ENCODE assay signal across 12 cellular contexts in genomic region chr7:158572000-158572828, GRCh38. TPM values are rescaled to one million over a fixed set of nuclear protein-coding genes. Genes with fewer than 3 reads are reported as not detected.
DNase-seq lines count a peak whose midpoint lies in the region; ATAC-seq, FAIRE-seq and TF ChIP-seq lines count a peak whose summit lies in the region.
"Had no signal": no experiment of that assay in that cellular context is flagged by ENCODE, and none has a peak within 500 bp of the region (broad histone marks: within the 10 kb centered on the region; RNA-seq: fewer than 3 reads in every experiment).

No MANE protein-coding gene starts in this region.

- FAIRE-seq in bronchial epithelial cell (lab: Jason Lieb, UNC): no peak

- H3K27me3 ChIP-seq in H7 (ENCODE audit: control insufficient read depth, insufficient read depth, low read length) (no peaks in the 10 kb centered on the region; the same call in 1 of the 2 replicates), bronchial epithelial cell (ENCODE audit: control insufficient read depth, insufficient read depth, low read length) (no peaks in the 10 kb centered on the region)
- no peaks in the 10 kb centered on the region for H3K27me3 ChIP-seq in CD8-positive, alpha-beta memory T cell (ENCODE audit: insufficient read depth, low read length, poor library complexity, severe bottlenecking)

- no peaks in the 10 kb centered on the region for H3K9me3 Mint-ChIP-seq in CD8-positive, alpha-beta memory T cell
- H3K9me3 Mint-ChIP-seq: natural killer cell had no signal

- H3K36me3 Mint-ChIP-seq in CD8-positive, alpha-beta memory T cell: no peaks in the 10 kb centered on the region
- H3K36me3 Mint-ChIP-seq: natural killer cell had no signal

- no peak overlapping the region for H3K27ac Mint-ChIP-seq in CD8-positive, alpha-beta memory T cell
- H3K27ac Mint-ChIP-seq: natural killer cell had no signal

- intact Hi-C loops in left cardiac atrium (cut with DNase I): no loop called here

- H3K27ac ChIP-seq in CD8-positive, alpha-beta memory T cell (ENCODE audit: low read depth, low read length): no peak overlapping the region
- H3K27ac ChIP-seq: suprapubic skin had no signal

- H3K4me1 ChIP-seq in CD8-positive, alpha-beta memory T cell (ENCODE audit: insufficient read depth, low read length): no peaks in the 10 kb centered on the region

- H3K4me1 Mint-ChIP-seq in CD8-positive, alpha-beta memory T cell: no peaks in the 10 kb centered on the region
- H3K4me1 Mint-ChIP-seq: natural killer cell had no signal

- CTCF ChIA-PET in CD8-positive, alpha-beta memory T cell (lab: Charles Lee): no interaction called here

- DNase-seq in A172 (ENCODE audit: low spot score) (peak; percentile 17), H7 (peak; percentile 80), NCI-H345 treated with DMSO at 0.1 percent for 48 hours (lab: John Stamatoyannopoulos, UW; ENCODE audit: unreplicated experiment) (peak; percentile 11), bronchial epithelial cell (ENCODE audit: low read depth) (peak; percentile 20), left cardiac atrium (no peak), dedifferentiated amniotic fluid mesenchymal stem cell (ENCODE audit: extremely low spot score) (no peak)
- DNase-seq in CD8-positive, alpha-beta memory T cell: no peak
- DNase-seq: activated gamma-delta T cell treated with Interleukin-2 at 50 U/mL for 16 hours; natural killer cell; stimulated activated CD4-positive, alpha-beta T cell treated with anti-CD3 and anti-CD28 coated beads, Interleukin-2, amount 100 ng/mL, for 24 hours had no signal

- POLR2A ChIA-PET in CD8-positive, alpha-beta memory T cell (lab: Charles Lee): no interaction called here

- H3K36me3 ChIP-seq in H7 (replicated peaks; ENCODE audit: control insufficient read depth, insufficient read depth, low read length) (no peaks in the 10 kb centered on the region), bronchial epithelial cell (ENCODE audit: control insufficient read depth, insufficient read depth, low read length) (no peaks in the 10 kb centered on the region)
- no peaks in the 10 kb centered on the region for H3K36me3 ChIP-seq in CD8-positive, alpha-beta memory T cell (ENCODE audit: insufficient read depth, low read length)
- H3K36me3 ChIP-seq: suprapubic skin had no signal

- H3K27me3 Mint-ChIP-seq in CD8-positive, alpha-beta memory T cell: peaks cover 21 to 23% of the 10 kb centered on the region in 2 donors

- no peak for TF ChIP-seq CTCF in bronchial epithelial cell (IDR thresholded peaks at IDR 0.05; ENCODE audit: insufficient read depth, low read length, severe bottlenecking)

- no peaks in the 10 kb centered on the region for H3K9me3 ChIP-seq in CD8-positive, alpha-beta memory T cell (ENCODE audit: low read length)
- H3K9me3 ChIP-seq: suprapubic skin had no signal

- H3K4me3 ChIP-seq in H7 (ENCODE audit: insufficient read depth, low read depth, low read length) (no peak overlapping the region), bronchial epithelial cell (ENCODE audit: low read depth, low read length) (no peak overlapping the region)
- no peak overlapping the region for H3K4me3 ChIP-seq in CD8-positive, alpha-beta memory T cell (ENCODE audit: low read length)
- H3K4me3 ChIP-seq: suprapubic skin had no signal

- no peak for ATAC-seq in HG03571 (IDR thresholded peaks at IDR 0.05; ENCODE audit: unreplicated experiment)
- no peak for ATAC-seq in left cardiac atrium

- H3K4me3 Mint-ChIP-seq in CD8-positive, alpha-beta memory T cell: no peak overlapping the region
- H3K4me3 Mint-ChIP-seq: natural killer cell had no signal

RNA-seq across cellular contexts. Expression of gene PTPRN2, which starts 15.4 kb away (rescaled TPM):
- 2.2 and 4.4 TPM in 2 replicates for total RNA-seq in A172 (2014; rRNA removed; shearing (Covaris generic))
- total RNA-seq in H7 (2014; rRNA removed; shearing (Covaris generic)): 0.70 and 0.80 TPM in 2 replicates
- total RNA-seq in bronchial epithelial cell: 1.1 and 2.8 TPM in 2 replicates
- under 1 TPM; 0.33 to 0.42 TPM for total RNA-seq in CD8-positive, alpha-beta memory T cell
- 1.2 TPM for polyA plus RNA-seq in CD8-positive, alpha-beta memory T cell
- 1 to 10 TPM; 1.9 to 2.3 TPM for total RNA-seq in left cardiac atrium

Comparison
In these comparisons a context has a peak if more than half of its experiments do, and no peak if none do; other contexts are left out.
1. DNase-seq: peak in A172 (single experiment), H7 (single experiment), NCI-H345 treated with DMSO at 0.1 percent for 48 hours (single experiment) and bronchial epithelial cell (single experiment); none in CD8-positive, alpha-beta memory T cell (0 of 5), left cardiac atrium (single experiment) and dedifferentiated amniotic fluid mesenchymal stem cell (single experiment).